9 cellular contexts compared by ENCODE assay signal in genomic region chr7:44914992-44915607, GRCh38. TPM values are rescaled to one million over a fixed set of nuclear protein-coding genes. Genes with fewer than 3 reads are reported as not detected.
DNase-seq lines count a peak whose midpoint lies in the region; ATAC-seq and TF ChIP-seq lines count a peak whose summit lies in the region.
"Had no signal": no experiment of that assay in that cellular context is flagged by ENCODE, and none has a peak within 500 bp of the region (broad histone marks: within the 10 kb centered on the region; RNA-seq: fewer than 3 reads in every experiment).

No MANE protein-coding gene starts in this region.

- intact Hi-C loops in activated CD8-positive, alpha-beta T cell treated with anti-CD3 and anti-CD28 coated beads for 36 hours (cut with micrococcal nuclease), result no loop called here

- POLR2A ChIA-PET in activated CD8-positive, alpha-beta T cell treated with anti-CD3 and anti-CD28 coated beads for 36 hours (lab: Charles Lee), result interaction anchor here (0.6 to 1.4 kb wide), 15 partner anchors 10 to 334 kb away, joined by 3 to 12 read pairs (median 3); partner anchors contain the start of genes PURB and TBRG4

- peak overlapping the region; percentile 75 for H3K27ac Mint-ChIP-seq in activated CD8-positive, alpha-beta T cell treated with anti-CD3 and anti-CD28 coated beads for 36 hours

- H3K36me3 Mint-ChIP-seq in activated CD8-positive, alpha-beta T cell treated with anti-CD3 and anti-CD28 coated beads for 36 hours (ENCODE audit: low read depth), result no peaks in the 10 kb centered on the region

- no peak overlapping the region for H3K4me3 Mint-ChIP-seq in activated CD8-positive, alpha-beta T cell treated with anti-CD3 and anti-CD28 coated beads for 36 hours

- peak; percentile 96 for ATAC-seq in activated CD8-positive, alpha-beta T cell treated with anti-CD3 and anti-CD28 coated beads for 36 hours

- H3K27me3 Mint-ChIP-seq in activated CD8-positive, alpha-beta T cell treated with anti-CD3 and anti-CD28 coated beads for 36 hours, result no peaks in the 10 kb centered on the region

- peak; percentile 39 for DNase-seq in NCI-H2196 (lab: John Stamatoyannopoulos, UW; ENCODE audit: unreplicated experiment)
- no peak for DNase-seq in NCI-H2196 treated with DMSO at 0.1 percent for 48 hours (lab: John Stamatoyannopoulos, UW; ENCODE audit: unreplicated experiment)
- peak; percentile 89 for DNase-seq in activated CD8-positive, alpha-beta T cell treated with anti-CD3 and anti-CD28 coated beads for 36 hours
- DNase-seq in medulla oblongata (ENCODE audit: extremely low spot score), result peak; percentile 26
- no peak for DNase-seq in OCI-M2 (lab: John Stamatoyannopoulos, UW; ENCODE audit: unreplicated experiment)
- DNase-seq in NCI-H82 treated with DMSO at 0.1 percent for 48 hours (lab: John Stamatoyannopoulos, UW; ENCODE audit: unreplicated experiment), result no peak
- DNase-seq in NCI-H226, result no peak
- DNase-seq in glomerular visceral epithelial cell (ENCODE audit: extremely low spot score), result no peak
- DNase-seq: IMR-90 had no signal

- CTCF ChIA-PET in activated CD8-positive, alpha-beta T cell treated with anti-CD3 and anti-CD28 coated beads for 36 hours (lab: Charles Lee), result interaction anchor here (0.8 to 1.2 kb wide), 6 partner anchors 23 to 69 kb away, joined by 3 to 5 read pairs (median 4); partner anchors contain the start of gene PURB

- no peaks in the 10 kb centered on the region for H3K9me3 Mint-ChIP-seq in activated CD8-positive, alpha-beta T cell treated with anti-CD3 and anti-CD28 coated beads for 36 hours

- H3K4me1 Mint-ChIP-seq in activated CD8-positive, alpha-beta T cell treated with anti-CD3 and anti-CD28 coated beads for 36 hours (ENCODE audit: low read depth), result peaks cover 25% of the 10 kb centered on the region

- no peak for TF ChIP-seq CTCF in activated CD8-positive, alpha-beta T cell treated with anti-CD3 and anti-CD28 coated beads for 36 hours (IDR thresholded peaks at IDR 0.05)

RNA-seq across cellular contexts. Expression of gene PURB, which starts 29.8 kb away (rescaled TPM):
- 10 to 100 TPM; 20.5 to 21.0 TPM for total RNA-seq in activated CD8-positive, alpha-beta T cell treated with anti-CD3 and anti-CD28 coated beads for 36 hours

Comparison
In these comparisons a context has a peak if more than half of its experiments do, and no peak if none do; other contexts are left out.
1. DNase-seq: peak in NCI-H2196 (single experiment), activated CD8-positive, alpha-beta T cell treated with anti-CD3 and anti-CD28 coated beads for 36 hours (single experiment) and medulla oblongata (single experiment); none in NCI-H2196 treated with DMSO at 0.1 percent for 48 hours (single experiment), OCI-M2 (single experiment), NCI-H82 treated with DMSO at 0.1 percent for 48 hours (single experiment), NCI-H226 (single experiment) and glomerular visceral epithelial cell (single experiment).